ENCODE assay signal across 23 cellular contexts in genomic region chr1:223405507-223405906, GRCh38. TPM values are rescaled to one million over a fixed set of nuclear protein-coding genes. Genes with fewer than 3 reads are reported as not detected.
A peak's percentile ranks its signal among the peaks of the same experiment; 100 is the strongest.
DNase-seq lines count a peak whose midpoint lies in the region; ATAC-seq lines count a peak whose summit lies in the region.
"Had no signal": no experiment of that assay in that cellular context is flagged by ENCODE, and none has a peak within 500 bp of the region (broad histone marks: within the 10 kb centered on the region; RNA-seq: fewer than 3 reads in every experiment).

No MANE protein-coding gene starts in this region.

- no peaks in the 10 kb centered on the region for H3K27me3 ChIP-seq in H7 (ENCODE audit: control insufficient read depth, insufficient read depth, low read length)
- H3K27me3 ChIP-seq: BE2C; BLaER1 treated with 17β-estradiol and CSF1 and Interleukin-3, amounts not matched to agents 10 nM and 100 nM had no signal

- POLR2A ChIA-PET in activated CD4-positive, alpha-beta memory T cell treated with anti-CD3 and anti-CD28 coated beads, Interleukin-2, amount 10 ng/mL, durations not matched to agents 7 days and 5 days (lab: Charles Lee) = no interaction called here
- POLR2A ChIA-PET in activated CD4-positive, alpha-beta memory T cell treated with anti-CD3 and anti-CD28 coated beads for 36 hours (lab: Charles Lee) = no interaction called here

- no peaks in the 10 kb centered on the region for H3K36me3 ChIP-seq in H7 (replicated peaks; ENCODE audit: control insufficient read depth, insufficient read depth, low read length)
- H3K36me3 ChIP-seq: BE2C; BLaER1 treated with 17β-estradiol and CSF1 and Interleukin-3, amounts not matched to agents 10 nM and 100 nM; HAP-1 had no signal

- peaks cover 13% of the 10 kb centered on the region for H3K4me1 Mint-ChIP-seq in activated CD4-positive, alpha-beta memory T cell treated with anti-CD3 and anti-CD28 coated beads, Interleukin-2, amount 10 ng/mL, durations not matched to agents 7 days and 5 days
- peaks cover 28% of the 10 kb centered on the region for H3K4me1 Mint-ChIP-seq in activated CD4-positive, alpha-beta memory T cell treated with anti-CD3 and anti-CD28 coated beads for 36 hours (ENCODE audit: low read depth)
- peaks cover 57% of the 10 kb centered on the region for H3K4me1 Mint-ChIP-seq in activated naive CD4-positive, alpha-beta T cell treated with anti-CD3 and anti-CD28 coated beads, Interleukin-2, amount 50 U/mL, for 24 hours
- peaks cover 10% of the 10 kb centered on the region for H3K4me1 Mint-ChIP-seq in T-helper 17 cell

- H3K27ac Mint-ChIP-seq in activated CD4-positive, alpha-beta memory T cell treated with anti-CD3 and anti-CD28 coated beads, Interleukin-2, amount 10 ng/mL, durations not matched to agents 7 days and 5 days = no peak overlapping the region
- H3K27ac Mint-ChIP-seq in activated CD4-positive, alpha-beta memory T cell treated with anti-CD3 and anti-CD28 coated beads for 36 hours = no peak overlapping the region
- peak overlapping the region; percentile 59 for H3K27ac Mint-ChIP-seq in activated naive CD4-positive, alpha-beta T cell treated with anti-CD3 and anti-CD28 coated beads, Interleukin-2, amount 50 U/mL, for 24 hours
- no peak overlapping the region for H3K27ac Mint-ChIP-seq in T-helper 17 cell
- H3K27ac Mint-ChIP-seq: CD8-positive, alpha-beta memory T cell; GM23338; HFFc6 had no signal

- ATAC-seq in T-helper 17 cell = peak; percentile 47
- ATAC-seq: A549, GM12878, GM23338 had no signal

- H3K4me3 ChIP-seq in H7 (ENCODE audit: insufficient read depth, low read depth, low read length) = no peak overlapping the region
- H3K4me3 ChIP-seq: A549; BLaER1 treated with 17β-estradiol and CSF1 and Interleukin-3, amounts not matched to agents 10 nM and 100 nM; GM12878; GM23338; HAP-1 had no signal

- H3K9me3 Mint-ChIP-seq in activated CD4-positive, alpha-beta memory T cell treated with anti-CD3 and anti-CD28 coated beads, Interleukin-2, amount 10 ng/mL, durations not matched to agents 7 days and 5 days = peaks cover 4% of the 10 kb centered on the region
- H3K9me3 Mint-ChIP-seq in activated CD4-positive, alpha-beta memory T cell treated with anti-CD3 and anti-CD28 coated beads for 36 hours = no peaks in the 10 kb centered on the region
- H3K9me3 Mint-ChIP-seq in activated naive CD4-positive, alpha-beta T cell treated with anti-CD3 and anti-CD28 coated beads, Interleukin-2, amount 50 U/mL, for 24 hours = peaks cover 16% of the 10 kb centered on the region
- H3K9me3 Mint-ChIP-seq: HFFc6 had no signal

- H3K9me3 ChIP-seq in T-helper 17 cell (ENCODE audit: control insufficient read depth, low read length, poor library complexity, severe bottlenecking) = no peaks in the 10 kb centered on the region
- H3K9me3 ChIP-seq: A549, BE2C, HAP-1 had no signal

- DNase-seq in activated CD4-positive, alpha-beta memory T cell treated with anti-CD3 and anti-CD28 coated beads, Interleukin-2, amount 10 ng/mL, durations not matched to agents 7 days and 5 days = peak; percentile 20
- no peak for DNase-seq in activated CD4-positive, alpha-beta memory T cell treated with anti-CD3 and anti-CD28 coated beads for 36 hours
- no peak for DNase-seq in activated naive CD4-positive, alpha-beta T cell treated with anti-CD3 and anti-CD28 coated beads, Interleukin-2, amount 50 U/mL, for 16 hours
- no peak for DNase-seq in T-helper 17 cell
- DNase-seq in glomerular visceral epithelial cell (ENCODE audit: extremely low spot score) = no peak
- no peak for DNase-seq in H7
- DNase-seq: 8988T; ACHN; AML-193; BE2C; CD8-positive, alpha-beta memory T cell; DMS 273 treated with DMSO at 0.1 percent for 48 hours; DMS79; EL; GDM1; HFFc6 had no signal

- H3K36me3 Mint-ChIP-seq in activated CD4-positive, alpha-beta memory T cell treated with anti-CD3 and anti-CD28 coated beads, Interleukin-2, amount 10 ng/mL, durations not matched to agents 7 days and 5 days (ENCODE audit: low read depth) = no peaks in the 10 kb centered on the region
- no peaks in the 10 kb centered on the region for H3K36me3 Mint-ChIP-seq in activated CD4-positive, alpha-beta memory T cell treated with anti-CD3 and anti-CD28 coated beads for 36 hours
- peaks cover 4% of the 10 kb centered on the region for H3K36me3 Mint-ChIP-seq in activated naive CD4-positive, alpha-beta T cell treated with anti-CD3 and anti-CD28 coated beads, Interleukin-2, amount 50 U/mL, for 24 hours
- no peaks in the 10 kb centered on the region for H3K36me3 Mint-ChIP-seq in T-helper 17 cell (ENCODE audit: low read depth)

- CTCF ChIA-PET in activated CD4-positive, alpha-beta memory T cell treated with anti-CD3 and anti-CD28 coated beads, Interleukin-2, amount 10 ng/mL, durations not matched to agents 7 days and 5 days (lab: Charles Lee) = interaction anchor here (1.1 kb wide), 1 partner anchor 26 kb away, joined by 3 read pairs; no protein-coding TSS in a partner anchor
- CTCF ChIA-PET in activated CD4-positive, alpha-beta memory T cell treated with anti-CD3 and anti-CD28 coated beads for 36 hours (lab: Charles Lee) = no interaction called here

- peaks cover 7% of the 10 kb centered on the region for H3K27me3 Mint-ChIP-seq in activated CD4-positive, alpha-beta memory T cell treated with anti-CD3 and anti-CD28 coated beads, Interleukin-2, amount 10 ng/mL, durations not matched to agents 7 days and 5 days
- no peaks in the 10 kb centered on the region for H3K27me3 Mint-ChIP-seq in activated CD4-positive, alpha-beta memory T cell treated with anti-CD3 and anti-CD28 coated beads for 36 hours
- no peaks in the 10 kb centered on the region for H3K27me3 Mint-ChIP-seq in activated naive CD4-positive, alpha-beta T cell treated with anti-CD3 and anti-CD28 coated beads, Interleukin-2, amount 50 U/mL, for 24 hours
- no peaks in the 10 kb centered on the region for H3K27me3 Mint-ChIP-seq in T-helper 17 cell

- H3K4me3 Mint-ChIP-seq in activated CD4-positive, alpha-beta memory T cell treated with anti-CD3 and anti-CD28 coated beads, Interleukin-2, amount 10 ng/mL, durations not matched to agents 7 days and 5 days = no peak overlapping the region
- no peak overlapping the region for H3K4me3 Mint-ChIP-seq in activated CD4-positive, alpha-beta memory T cell treated with anti-CD3 and anti-CD28 coated beads for 36 hours
- H3K4me3 Mint-ChIP-seq in activated naive CD4-positive, alpha-beta T cell treated with anti-CD3 and anti-CD28 coated beads, Interleukin-2, amount 50 U/mL, for 24 hours = no peak overlapping the region
- no peak overlapping the region for H3K4me3 Mint-ChIP-seq in T-helper 17 cell
- H3K4me3 Mint-ChIP-seq: GM23338, HFFc6 had no signal

- intact Hi-C loops in activated CD4-positive, alpha-beta memory T cell treated with anti-CD3 and anti-CD28 coated beads for 36 hours (cut with micrococcal nuclease) = no loop called here

RNA-seq across cellular contexts. Expression of gene CCDC185, which starts 12.3 kb away (rescaled TPM):
- total RNA-seq in activated CD4-positive, alpha-beta memory T cell treated with anti-CD3 and anti-CD28 coated beads, Interleukin-2, amount 10 ng/mL, durations not matched to agents 7 days and 5 days = not detected
- total RNA-seq in activated CD4-positive, alpha-beta memory T cell treated with anti-CD3 and anti-CD28 coated beads for 36 hours = not detected
- total RNA-seq in T-helper 17 cell = not detected
- total RNA-seq in H7 (2014; rRNA removed; shearing (Covaris generic)) = not detected in 2 replicates
- total RNA-seq: CD8-positive, alpha-beta memory T cell; GM12878; H4; HFFc6 had no signal

RNA-seq across cellular contexts. Expression of gene SUSD4, which starts 41.5 kb away (rescaled TPM):
- under 1 TPM; 0.23 to 0.28 TPM for total RNA-seq in activated CD4-positive, alpha-beta memory T cell treated with anti-CD3 and anti-CD28 coated beads, Interleukin-2, amount 10 ng/mL, durations not matched to agents 7 days and 5 days
- under 1 TPM; 0.82 to 0.83 TPM for total RNA-seq in activated CD4-positive, alpha-beta memory T cell treated with anti-CD3 and anti-CD28 coated beads for 36 hours
- total RNA-seq in T-helper 17 cell = 10 to 100 TPM in 1 of 2 donors, 1 to 10 TPM in 1; 8.8 to 32.6 TPM
- total RNA-seq in H7 (2014; rRNA removed; shearing (Covaris generic)) = 0.07 and 4.1 TPM in 2 replicates
